Comparison of ENCODE assay signal across 11 cellular contexts in the genomic region with DNA sequence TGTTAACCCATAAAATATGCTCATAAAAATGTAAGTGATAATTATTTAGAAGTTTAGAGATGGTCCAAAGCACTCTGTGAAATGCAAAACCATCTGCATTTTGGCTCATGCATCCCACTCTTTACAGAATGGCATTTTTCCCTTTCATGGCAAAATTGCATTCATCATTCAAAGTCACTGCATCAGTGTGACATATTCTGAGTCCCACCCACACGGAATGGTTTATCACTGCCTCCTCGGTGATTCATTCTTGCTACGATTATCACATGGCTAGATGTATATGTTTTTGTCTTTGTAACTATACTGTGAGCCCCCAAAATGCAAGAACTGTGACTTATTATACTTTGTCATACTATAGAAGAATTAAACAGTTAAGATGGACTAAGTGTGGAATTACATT.
"Had no signal": no experiment of that assay in that cellular context is flagged by ENCODE, and none has a peak within 500 bp of the region (broad histone marks: within the 10 kb centered on the region; RNA-seq: fewer than 3 reads in every experiment).

No MANE protein-coding gene starts in this region.

- H3K36me3 ChIP-seq: HAP-1 had no signal

- H3K4me3 ChIP-seq: GM23248, GM23338, HAP-1 had no signal

- H3K9me3 ChIP-seq: HAP-1 had no signal

- H3K27ac ChIP-seq: GM23248 had no signal

- H3K4me2 ChIP-seq: GM23338 had no signal

- FAIRE-seq: H1, H54 had no signal

- H2AFZ ChIP-seq: GM23248, GM23338 had no signal

- ATAC-seq: GM23338, HCT116 had no signal

- H3K4me1 ChIP-seq: HAP-1 had no signal

- DNase-seq: GM23248, GOT3, H7, H9, HCEC 1CT, HFFc6 had no signal

- H3K9ac ChIP-seq: GM23248 had no signal
